18 cellular contexts compared by ENCODE assay signal in genomic region chr9:36992501-36993316, GRCh38. TPM values are rescaled to one million over a fixed set of nuclear protein-coding genes. Genes with fewer than 3 reads are reported as not detected.
"Had no signal": no experiment of that assay in that cellular context is flagged by ENCODE, and none has a peak within 500 bp of the region (broad histone marks: within the 10 kb centered on the region; RNA-seq: fewer than 3 reads in every experiment).

No MANE protein-coding gene starts in this region.

- ATAC-seq: left colon; right cardiac atrium; stimulated activated effector memory CD8-positive, alpha-beta T cell treated with anti-CD3 and anti-CD28 coated beads, Interleukin-12 subunit alpha, Interleukin-12 subunit beta, amount 100 ng/mL, for 72 hours had no signal

- H3K27ac Mint-ChIP-seq: activated naive CD4-positive, alpha-beta T cell treated with anti-CD3 and anti-CD28 coated beads, Interleukin-2, amount 50 U/mL, for 72 hours had no signal

- DNase-seq: activated CD4-positive, alpha-beta T cell treated with anti-CD3 and anti-CD28 coated beads, Interleukin-2, amount 50 U/mL, for 4 hours; activated CD4-positive, CD25-positive, alpha-beta regulatory T cell treated with anti-CD3 and anti-CD28 coated beads, Interleukin-2, amount 50 U/mL, for 72 hours; activated T-cell treated with anti-CD3 and anti-CD28 coated beads, Interleukin-2, amount 50 U/mL, for 1 hour; amygdala; effector memory CD4-positive, alpha-beta T cell; left colon; naive thymus-derived CD8-positive, alpha-beta T cell; nucleus accumbens; right cardiac atrium; trophoblast cell had no signal

- H3K36me3 Mint-ChIP-seq: brain; stimulated activated effector memory CD8-positive, alpha-beta T cell treated with anti-CD3 and anti-CD28 coated beads, Interleukin-12 subunit alpha, Interleukin-12 subunit beta, amount 100 ng/mL, for 72 hours had no signal

- H3K27ac ChIP-seq: epithelial cell of prostate had no signal

- H3K4me3 ChIP-seq: smooth muscle cell had no signal

- H3K4me2 ChIP-seq: smooth muscle cell had no signal

- H3K4me1 Mint-ChIP-seq: central memory CD8-positive, alpha-beta T cell had no signal

- H3K4me3 Mint-ChIP-seq: central memory CD8-positive, alpha-beta T cell; naive thymus-derived CD8-positive, alpha-beta T cell; stimulated activated effector memory CD8-positive, alpha-beta T cell treated with anti-CD3 and anti-CD28 coated beads, Interleukin-12 subunit alpha, Interleukin-12 subunit beta, amount 100 ng/mL, for 72 hours had no signal

RNA-seq across cellular contexts. Expression of gene PAX5, which starts 41.4 kb away (rescaled TPM):
- total RNA-seq: fibroblast of villous mesenchyme, lung microvascular endothelial cell had no signal
- polyA plus RNA-seq: right cardiac atrium, smooth muscle cell had no signal
